8 cellular contexts compared by ENCODE assay signal in genomic region chr4:130233377-130234047, GRCh38.
DNase-seq lines count a peak whose midpoint lies in the region; ATAC-seq, FAIRE-seq and TF ChIP-seq lines count a peak whose summit lies in the region.
"Had no signal": no experiment of that assay in that cellular context is flagged by ENCODE, and none has a peak within 500 bp of the region (broad histone marks: within the 10 kb centered on the region; RNA-seq: fewer than 3 reads in every experiment).

No MANE protein-coding gene starts in this region.

- no peak for FAIRE-seq in HTR-8/SVneo (lab: Jason Lieb, UNC)
- FAIRE-seq: islet of Langerhans had no signal

- peak overlapping the region; percentile 66 for H3K4me3 Mint-ChIP-seq in HFFc6
- H3K4me3 Mint-ChIP-seq in natural killer cell treated with Interleukin-12 subunit alpha and Interleukin-12 subunit beta and Interleukin-15 and Interleukin-18, amount 100 ng/mL, for 72 hours = no peak overlapping the region
- H3K4me3 Mint-ChIP-seq in activated T-cell treated with anti-CD3 and anti-CD28 coated beads, Interleukin-2, amount 50 U/mL, for 24 hours = no peak overlapping the region

- DNase-seq in HFFc6 (peak; percentile 3), M059J (ENCODE audit: low read depth) (peak; percentile 30), left lobe of liver (ENCODE audit: low spot score) (no peak), HTR-8/SVneo (ENCODE audit: insufficient read length, low spot score) (no peak)
- no peak for DNase-seq in natural killer cell treated with Interleukin-12 subunit alpha and Interleukin-12 subunit beta and Interleukin-15 and Interleukin-18, amount 100 ng/mL, for 72 hours (ENCODE audit: low spot score)
- DNase-seq in activated T-cell treated with anti-CD3 and anti-CD28 coated beads, Interleukin-2, amount 50 U/mL, for 24 hours = no peak

- peak overlapping the region; percentile 45; the same call in 1 of the 2 replicates for H3K27ac Mint-ChIP-seq in HFFc6
- no peak overlapping the region for H3K27ac Mint-ChIP-seq in natural killer cell treated with Interleukin-12 subunit alpha and Interleukin-12 subunit beta and Interleukin-15 and Interleukin-18, amount 100 ng/mL, for 72 hours
- H3K27ac Mint-ChIP-seq in activated T-cell treated with anti-CD3 and anti-CD28 coated beads, Interleukin-2, amount 50 U/mL, for 24 hours = no peak overlapping the region

- no peak for TF ChIP-seq CTCF in HFFc6 (IDR thresholded peaks at IDR 0.05)

- H3K27me3 Mint-ChIP-seq in HFFc6 (ENCODE audit: insufficient read depth) = no peaks in the 10 kb centered on the region
- H3K27me3 Mint-ChIP-seq in natural killer cell treated with Interleukin-12 subunit alpha and Interleukin-12 subunit beta and Interleukin-15 and Interleukin-18, amount 100 ng/mL, for 72 hours = no peaks in the 10 kb centered on the region
- H3K27me3 Mint-ChIP-seq in activated T-cell treated with anti-CD3 and anti-CD28 coated beads, Interleukin-2, amount 50 U/mL, for 24 hours = no peaks in the 10 kb centered on the region

- no peaks in the 10 kb centered on the region for H3K36me3 Mint-ChIP-seq in HFFc6 (ENCODE audit: low read depth)
- H3K36me3 Mint-ChIP-seq in natural killer cell treated with Interleukin-12 subunit alpha and Interleukin-12 subunit beta and Interleukin-15 and Interleukin-18, amount 100 ng/mL, for 72 hours = no peaks in the 10 kb centered on the region
- no peaks in the 10 kb centered on the region for H3K36me3 Mint-ChIP-seq in activated T-cell treated with anti-CD3 and anti-CD28 coated beads, Interleukin-2, amount 50 U/mL, for 24 hours (ENCODE audit: low read depth)

- H3K9me3 Mint-ChIP-seq in HFFc6 = no peaks in the 10 kb centered on the region
- peaks cover 4% of the 10 kb centered on the region for H3K9me3 Mint-ChIP-seq in natural killer cell treated with Interleukin-12 subunit alpha and Interleukin-12 subunit beta and Interleukin-15 and Interleukin-18, amount 100 ng/mL, for 72 hours
- H3K9me3 Mint-ChIP-seq in activated T-cell treated with anti-CD3 and anti-CD28 coated beads, Interleukin-2, amount 50 U/mL, for 24 hours = peaks cover 22% of the 10 kb centered on the region

- ATAC-seq in GM18873 (IDR thresholded peaks at IDR 0.05; ENCODE audit: low FRiP score, unreplicated experiment) = peak; percentile 98
- peak; percentile 91 for ATAC-seq in left lobe of liver
- ATAC-seq in natural killer cell treated with Interleukin-12 subunit alpha and Interleukin-12 subunit beta and Interleukin-15 and Interleukin-18, amount 100 ng/mL, for 72 hours = no peak

- H3K4me1 Mint-ChIP-seq in HFFc6 (ENCODE audit: low read depth) = peaks cover 6% of the 10 kb centered on the region; the same call in 1 of the 2 replicates
- peaks cover 0 to 6% of the 10 kb centered on the region in 2 donors for H3K4me1 Mint-ChIP-seq in natural killer cell treated with Interleukin-12 subunit alpha and Interleukin-12 subunit beta and Interleukin-15 and Interleukin-18, amount 100 ng/mL, for 72 hours (ENCODE audit: low read depth in 2 of 2)
- H3K4me1 Mint-ChIP-seq in activated T-cell treated with anti-CD3 and anti-CD28 coated beads, Interleukin-2, amount 50 U/mL, for 24 hours (ENCODE audit: low read depth) = peaks cover 5% of the 10 kb centered on the region

Comparison
In these comparisons a context has a peak if more than half of its experiments do, and no peak if none do; other contexts are left out.
1. ATAC-seq: peak in GM18873 (single experiment) and left lobe of liver (single experiment); none in natural killer cell treated with Interleukin-12 subunit alpha and Interleukin-12 subunit beta and Interleukin-15 and Interleukin-18, amount 100 ng/mL, for 72 hours (0 of 2).
2. DNase-seq: peak in HFFc6 (single experiment) and M059J (single experiment); none in left lobe of liver (single experiment), natural killer cell treated with Interleukin-12 subunit alpha and Interleukin-12 subunit beta and Interleukin-15 and Interleukin-18, amount 100 ng/mL, for 72 hours (single experiment), activated T-cell treated with anti-CD3 and anti-CD28 coated beads, Interleukin-2, amount 50 U/mL, for 24 hours (single experiment) and HTR-8/SVneo (single experiment).